ENCODE assay signal across 23 cellular contexts in the genomic region with DNA sequence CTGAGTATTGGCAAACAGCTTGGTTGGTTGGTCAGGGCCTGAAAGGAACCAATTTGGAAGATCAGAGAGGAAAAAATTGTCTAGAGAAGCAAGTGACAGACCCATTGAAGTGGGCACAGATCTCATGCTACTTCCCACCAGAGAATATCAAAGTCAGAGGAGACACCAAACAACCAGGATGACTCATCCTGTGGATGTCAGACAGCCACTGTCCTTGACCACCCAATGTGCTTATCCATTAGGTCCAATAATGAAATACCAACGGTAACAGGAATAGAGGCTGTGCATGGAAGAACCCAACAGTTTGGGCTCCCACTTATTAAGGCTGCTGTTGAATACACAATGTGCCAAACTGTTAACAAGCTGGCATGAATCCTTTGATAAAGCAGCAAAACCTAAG.
"Had no signal": no experiment of that assay in that cellular context is flagged by ENCODE, and none has a peak within 500 bp of the region (broad histone marks: within the 10 kb centered on the region; RNA-seq: fewer than 3 reads in every experiment).

No MANE protein-coding gene starts in this region.

- H3K9me3 ChIP-seq: SK-N-SH had no signal

- FAIRE-seq: HTR-8/SVneo, RCC 7860 had no signal

- H3K27ac ChIP-seq: HL-60 had no signal

- DNase-seq: Kasumi-1, KG1, MV-4-11, NCI-H1048, NCI-H1105, NCI-H1417, NCI-H1436 treated with DMSO at 0.1 percent for 48 hours, NCI-H1694, NCI-H187 treated with DMSO at 0.1 percent for 48 hours, NCI-H2029 treated with DMSO at 0.1 percent for 48 hours, NCI-H2171 treated with DMSO at 0.1 percent for 48 hours, NCI-H345, NCI-H510A, NCI-H524 treated with DMSO at 0.1 percent for 48 hours, NCI-H69, NCI-H774, Right ventricle myocardium superior, RPMI8226, SIG-M5, SK-N-SH had no signal
